Comparison of ENCODE assay signal across 24 cellular contexts in genomic region chr12:67299526-67299925, GRCh38. TPM values are rescaled to one million over a fixed set of nuclear protein-coding genes. Genes with fewer than 3 reads are reported as not detected.
DNase-seq lines count a peak whose midpoint lies in the region; ATAC-seq and TF ChIP-seq lines count a peak whose summit lies in the region.
"Had no signal": no experiment of that assay in that cellular context is flagged by ENCODE, and none has a peak within 500 bp of the region (broad histone marks: within the 10 kb centered on the region; RNA-seq: fewer than 3 reads in every experiment).

No MANE protein-coding gene starts in this region.

- H3K27ac Mint-ChIP-seq in progenitor cell of endocrine pancreas = peak overlapping the region; percentile 42
- H3K27ac Mint-ChIP-seq: GM23338, H9 had no signal

- no peak for ATAC-seq in HG03521 (IDR thresholded peaks at IDR 0.05; ENCODE audit: unreplicated experiment)
- ATAC-seq: GM23338, Right ventricle myocardium inferior, SK-N-SH treated with all-trans-retinoic acid at 6 μM for 48 hours had no signal

- DNase-seq in LNCaP clone FGC (ENCODE audit: low read depth) (peak; percentile 69), progenitor cell of endocrine pancreas (ENCODE audit: low spot score, unreplicated experiment) (no peak), thyroid gland (no peak)
- no peak for DNase-seq in activated CD8-positive, alpha-beta memory T cell treated with anti-CD3 and anti-CD28 coated beads, Interleukin-2, amount 50 U/mL, for 4 hours
- DNase-seq: C1 segment of cervical spinal cord; CD4-positive, alpha-beta memory T cell; COR-L47; DMS79 treated with DMSO at 0.1 percent for 48 hours; GF-D8; H9; IMR-90; KG1; MM.1S; NCI-H146; NCI-H1930; NCI-H446 treated with DMSO at 0.1 percent for 48 hours; PC-9; SJCRH30 had no signal

- H3K9ac ChIP-seq in endocrine pancreas (ENCODE audit: control insufficient read depth, insufficient read depth, low read length) = no peak overlapping the region

- H3K4me1 Mint-ChIP-seq in progenitor cell of endocrine pancreas (ENCODE audit: low read depth) = peaks cover 22% of the 10 kb centered on the region
- H3K4me1 Mint-ChIP-seq: GM23338, H9 had no signal

- no peaks in the 10 kb centered on the region for H3K9me3 ChIP-seq in endocrine pancreas (ENCODE audit: control insufficient read depth, low read length)
- no peaks in the 10 kb centered on the region for H3K9me3 ChIP-seq in thyroid gland
- H3K9me3 ChIP-seq: SJCRH30 had no signal

- intact Hi-C loops in thyroid gland (cut with DNase I) = no loop called here

- TF ChIP-seq POLR2A in thyroid gland (IDR thresholded peaks at IDR 0.05) = no peak

- TF ChIP-seq CTCF in 22Rv1 (IDR thresholded peaks at IDR 0.05) (no peak), LNCaP clone FGC (IDR thresholded peaks at IDR 0.05; ENCODE audit: control insufficient read depth, extremely low read depth, insufficient read depth) (no peak), progenitor cell of endocrine pancreas (IDR thresholded peaks at IDR 0.05; ENCODE audit: unreplicated experiment) (no peak), thyroid gland (IDR thresholded peaks at IDR 0.05) (no peak)

- no peaks in the 10 kb centered on the region for H3K27me3 ChIP-seq in endocrine pancreas (ENCODE audit: control insufficient read depth, insufficient read depth, low read length)
- H3K27me3 ChIP-seq in thyroid gland = no peaks in the 10 kb centered on the region
- H3K27me3 ChIP-seq: SJCRH30 had no signal

- H3K36me3 ChIP-seq in endocrine pancreas (ENCODE audit: control insufficient read depth, insufficient read depth, low read length) (no peaks in the 10 kb centered on the region), thyroid gland (peaks cover 10 to 22% of the 10 kb centered on the region in 2 donors)

- H3K27me3 Mint-ChIP-seq in progenitor cell of endocrine pancreas = no peaks in the 10 kb centered on the region
- H3K27me3 Mint-ChIP-seq: CD4-positive, alpha-beta memory T cell had no signal

- H3K4me1 ChIP-seq in endocrine pancreas (ENCODE audit: control insufficient read depth, insufficient read depth, low read length) (peaks cover 22% of the 10 kb centered on the region), thyroid gland (no peaks in the 10 kb centered on the region)
- H3K4me1 ChIP-seq: SJCRH30 had no signal

- 93% methylated on average over 2 of the region's 2 CpGs for WGBS in thyroid gland, 2 donors

- H3K27ac ChIP-seq in 22Rv1 (peak overlapping the region; percentile 22; the same call in 1 of the 2 replicates), thyroid gland (no peak overlapping the region)
- H3K27ac ChIP-seq: PC-9, SJCRH30 had no signal

- H3K4me3 ChIP-seq in LNCaP clone FGC (ENCODE audit: low read depth, low read length) (no peak overlapping the region), endocrine pancreas (ENCODE audit: control insufficient read depth, insufficient read depth, low read length) (peak overlapping the region; percentile 40), thyroid gland (replicated peaks in 1 of 3) (no peak overlapping the region)
- H3K4me3 ChIP-seq: GM23338, PC-9, SJCRH30 had no signal

- H3K9me3 Mint-ChIP-seq in progenitor cell of endocrine pancreas (ENCODE audit: low read depth) = no peaks in the 10 kb centered on the region
- H3K9me3 Mint-ChIP-seq: CD4-positive, alpha-beta memory T cell; GM23338; H9 had no signal

- peaks cover 37% of the 10 kb centered on the region for H3K36me3 Mint-ChIP-seq in progenitor cell of endocrine pancreas (ENCODE audit: insufficient read depth)

- H3K4me3 Mint-ChIP-seq in progenitor cell of endocrine pancreas (ENCODE audit: low read depth) = no peak overlapping the region
- H3K4me3 Mint-ChIP-seq: CD4-positive, alpha-beta memory T cell; GM23338; H9 had no signal

RNA-seq across cellular contexts. Expression of gene CAND1, which starts 30.4 kb away (rescaled TPM):
- total RNA-seq in progenitor cell of endocrine pancreas = 230 and 239 TPM in 2 replicates
- 100 to 1,000 TPM in 2 of 4 donors, 10 to 100 TPM in 2; 88.5 to 127 (median 98.9) TPM for total RNA-seq in thyroid gland
